In the genomic region with DNA sequence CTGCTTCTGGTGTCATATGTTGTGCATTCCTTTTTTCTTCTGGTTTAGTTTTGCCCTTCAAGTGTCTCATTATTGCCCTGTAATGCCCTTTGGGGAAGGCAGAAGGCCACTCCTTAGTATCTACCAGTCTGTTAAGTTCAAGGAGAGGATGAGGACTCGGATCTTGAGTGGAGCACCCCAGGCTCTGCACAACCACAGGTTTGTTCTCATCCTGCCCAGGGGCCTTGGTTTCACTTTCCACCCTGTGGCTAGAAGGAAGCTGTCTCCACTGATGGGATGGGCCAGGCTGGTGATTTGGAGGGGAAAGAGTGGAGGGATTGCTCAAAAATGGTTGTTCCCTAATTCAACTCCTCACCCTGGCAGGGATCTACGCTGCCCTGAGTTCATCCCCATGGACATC, we compare ENCODE assay signal across 24 cellular contexts. TPM values are rescaled to one million over a fixed set of nuclear protein-coding genes. Genes with fewer than 3 reads are reported as not detected.
A peak's percentile ranks its signal among the peaks of the same experiment; 100 is the strongest.
DNase-seq lines count a peak whose midpoint lies in the region; ATAC-seq and FAIRE-seq lines count a peak whose summit lies in the region.
"Had no signal": no experiment of that assay in that cellular context is flagged by ENCODE, and none has a peak within 500 bp of the region (broad histone marks: within the 10 kb centered on the region; RNA-seq: fewer than 3 reads in every experiment).

No MANE protein-coding gene starts in this region.

- H3K27ac Mint-ChIP-seq in activated naive CD4-positive, alpha-beta T cell treated with anti-CD3 and anti-CD28 coated beads, Interleukin-2, amount 10 ng/mL, durations not matched to agents 7 days and 5 days = no peak overlapping the region
- H3K27ac Mint-ChIP-seq: B cell, CD14-positive monocyte had no signal

- H3K4me3 Mint-ChIP-seq in activated naive CD4-positive, alpha-beta T cell treated with anti-CD3 and anti-CD28 coated beads, Interleukin-2, amount 10 ng/mL, durations not matched to agents 7 days and 5 days = no peak overlapping the region
- H3K4me3 Mint-ChIP-seq: B cell, CD14-positive monocyte had no signal

- no peaks in the 10 kb centered on the region for H3K9me3 Mint-ChIP-seq in activated naive CD4-positive, alpha-beta T cell treated with anti-CD3 and anti-CD28 coated beads, Interleukin-2, amount 10 ng/mL, durations not matched to agents 7 days and 5 days

- DNase-seq in activated naive CD4-positive, alpha-beta T cell treated with anti-CD3 and anti-CD28 coated beads, Interleukin-2, amount 10 ng/mL, durations not matched to agents 7 days and 5 days = peak; percentile 24
- DNase-seq in activated naive CD4-positive, alpha-beta T cell (lab: John Stamatoyannopoulos, UW) = no peak
- DNase-seq in M059J (ENCODE audit: low read depth) (peak; percentile 16), UCSD-AML1 (lab: John Stamatoyannopoulos, UW; ENCODE audit: unreplicated experiment) (peak; percentile 22), urothelium cell line (ENCODE audit: low spot score) (no peak), NCI-H2171 (lab: John Stamatoyannopoulos, UW) (no peak), left cardiac atrium (no peak)
- DNase-seq: DMS53, EL, GF-D8, GOT3, NCI-H1694 treated with DMSO at 0.1 percent for 48 hours, NCI-H2081 treated with DMSO at 0.1 percent for 48 hours, NCI-H446 treated with DMSO at 0.1 percent for 48 hours, NCI-H526 treated with DMSO at 0.1 percent for 48 hours, PC-3, SHP77 treated with DMSO at 0.1 percent for 48 hours had no signal

- H3K27me3 Mint-ChIP-seq in activated naive CD4-positive, alpha-beta T cell treated with anti-CD3 and anti-CD28 coated beads, Interleukin-2, amount 10 ng/mL, durations not matched to agents 7 days and 5 days = peaks cover 26% of the 10 kb centered on the region

- no peak for ATAC-seq in HG02678 (IDR thresholded peaks at IDR 0.05; ENCODE audit: unreplicated experiment)
- ATAC-seq in left cardiac atrium = no peak
- ATAC-seq: HCT116, PC-3, SK-N-SH treated with all-trans-retinoic acid at 6 μM for 48 hours had no signal

- intact Hi-C loops in left cardiac atrium (cut with DNase I) = no loop called here

- peak; percentile 88 for FAIRE-seq in urothelium cell line (lab: Jason Lieb, UNC)
- FAIRE-seq: A204.1 had no signal

- CTCF ChIA-PET in activated naive CD4-positive, alpha-beta T cell treated with anti-CD3 and anti-CD28 coated beads, Interleukin-2, amount 10 ng/mL, durations not matched to agents 7 days and 5 days (lab: Charles Lee) = no interaction called here

- no peaks in the 10 kb centered on the region for H3K36me3 Mint-ChIP-seq in activated naive CD4-positive, alpha-beta T cell treated with anti-CD3 and anti-CD28 coated beads, Interleukin-2, amount 10 ng/mL, durations not matched to agents 7 days and 5 days
- H3K36me3 Mint-ChIP-seq: CD14-positive monocyte had no signal

- peaks cover 3% of the 10 kb centered on the region for H3K4me1 Mint-ChIP-seq in activated naive CD4-positive, alpha-beta T cell treated with anti-CD3 and anti-CD28 coated beads, Interleukin-2, amount 10 ng/mL, durations not matched to agents 7 days and 5 days
- H3K4me1 Mint-ChIP-seq: B cell had no signal

RNA-seq across cellular contexts. Expression of gene RAB11FIP5, which starts 30.2 kb away (rescaled TPM):
- total RNA-seq in M059J (2014; rRNA removed; shearing (Covaris generic)) = 19.4 and 40.8 TPM in 2 replicates
- total RNA-seq in left cardiac atrium = 10 to 100 TPM; 21.7 to 31.8 TPM

RNA-seq across cellular contexts. Expression of gene NOTO, which starts 59.4 kb away (rescaled TPM):
- total RNA-seq in M059J (2014; rRNA removed; shearing (Covaris generic)) = not detected in 2 replicates
- not detected for total RNA-seq in left cardiac atrium
- total RNA-seq: B cell, MCF 10A had no signal

Comparison
In these comparisons a context has a peak if more than half of its experiments do, and no peak if none do; other contexts are left out.
1. DNase-seq: peak in activated naive CD4-positive, alpha-beta T cell treated with anti-CD3 and anti-CD28 coated beads, Interleukin-2, amount 10 ng/mL, durations not matched to agents 7 days and 5 days (single experiment), M059J (single experiment) and UCSD-AML1 (single experiment); none in activated naive CD4-positive, alpha-beta T cell (0 of 4), urothelium cell line (single experiment), NCI-H2171 (single experiment) and left cardiac atrium (single experiment).